In genomic region chr1:26363549-26364448, GRCh38 we compare ENCODE assay signal across 8 cellular contexts.
DNase-seq lines count a peak whose midpoint lies in the region; ATAC-seq and TF ChIP-seq lines count a peak whose summit lies in the region.

No MANE protein-coding gene starts in this region.

- H3K27me3 ChIP-seq in WERI-Rb-1 (ENCODE audit: insufficient read depth, low read depth, severe bottlenecking) = no peaks in the 10 kb centered on the region
- peaks cover 19% of the 10 kb centered on the region for H3K27me3 ChIP-seq in brain microvascular endothelial cell (replicated peaks)

- peak; percentile 9 to 29 for DNase-seq in NCI-H187 (lab: John Stamatoyannopoulos, UW)
- no peak for DNase-seq in NCI-H187 treated with DMSO at 0.1 percent for 48 hours (lab: John Stamatoyannopoulos, UW)
- peak; percentile 60 to 84 (median 65) for DNase-seq in NCI-H1417 (lab: John Stamatoyannopoulos, UW)
- DNase-seq in WERI-Rb-1 = peak; percentile 80
- peak; percentile 67 for DNase-seq in brain microvascular endothelial cell
- peak; percentile 78 for DNase-seq in inferior parietal cortex (ENCODE audit: extremely low spot score)
- peak; percentile 80 to 84 for DNase-seq in stimulated activated CD4-positive, alpha-beta T cell treated with anti-CD3 and anti-CD28 coated beads, Interleukin-1b, Interleukin-23, amount 100 ng/mL, for 4 hours (ENCODE audit: low read depth in 2 of 2)

- H3K4me3 ChIP-seq in WERI-Rb-1 (ENCODE audit: low read depth, low read length) (no peak overlapping the region), brain microvascular endothelial cell (ENCODE audit: low read depth, low read length) (no peak overlapping the region)

- H3K27ac ChIP-seq in WERI-Rb-1 (no peak overlapping the region), brain microvascular endothelial cell (no peak overlapping the region)

- no peak for ATAC-seq in HG02884 (IDR thresholded peaks at IDR 0.05; ENCODE audit: unreplicated experiment)

- peak; percentile 96 for TF ChIP-seq CTCF in WERI-Rb-1 (IDR thresholded peaks at IDR 0.05; ENCODE audit: low read depth, low read length)
- peak; percentile 100 for TF ChIP-seq CTCF in brain microvascular endothelial cell (IDR thresholded peaks at IDR 0.05; ENCODE audit: low read depth, low read length, missing control alignments)

- H3K36me3 ChIP-seq in WERI-Rb-1 (no peaks in the 10 kb centered on the region), brain microvascular endothelial cell (replicated peaks) (no peaks in the 10 kb centered on the region)

- H3K9me3 ChIP-seq in WERI-Rb-1 (ENCODE audit: severe bottlenecking) = no peaks in the 10 kb centered on the region

- in situ Hi-C loops in brain microvascular endothelial cell (cut with HindIII; ENCODE audit: low pct_ligation_motif_present, low sequenced_read_pairs) = no loop called here
